ENCODE assay signal across 8 cellular contexts in genomic region chr1:2228684-2229031, GRCh38. TPM values are rescaled to one million over a fixed set of nuclear protein-coding genes. Genes with fewer than 3 reads are reported as not detected.
A peak's percentile ranks its signal among the peaks of the same experiment; 100 is the strongest.
DNase-seq lines count a peak whose midpoint lies in the region; ATAC-seq and TF ChIP-seq lines count a peak whose summit lies in the region.

No MANE protein-coding gene starts in this region.

- H3K9me3 ChIP-seq in OCI-LY3 (ENCODE audit: insufficient read depth, low read length) (no peaks in the 10 kb centered on the region), duodenal mucosa (ENCODE audit: control insufficient read depth in 1 of 2, low read length in 2 of 2) (no peaks in the 10 kb centered on the region)
- H3K9me3 ChIP-seq in naive thymus-derived CD4-positive, alpha-beta T cell (ENCODE audit: control insufficient read depth in 2 of 3, low read length in 3 of 3) = no peaks in the 10 kb centered on the region

- no peak overlapping the region for H2AFZ ChIP-seq in OCI-LY3 (ENCODE audit: low read depth, low read length)

- CTCF ChIA-PET in naive thymus-derived CD4-positive, alpha-beta T cell (lab: Charles Lee) = interaction anchor here (1.5 to 3.7 kb wide), 3 partner anchors 11 to 73 kb away, joined by 3 to 16 read pairs (median 3); no protein-coding TSS in a partner anchor

- peak; percentile 20 for DNase-seq in GM03348 (ENCODE audit: low spot score)
- peak in 1 of 9 donors; percentile 51 for DNase-seq in naive thymus-derived CD4-positive, alpha-beta T cell
- no peak for DNase-seq in KG1 (lab: John Stamatoyannopoulos, UW)
- DNase-seq in stimulated activated CD4-positive, alpha-beta T cell treated with anti-CD3 and anti-CD28 coated beads, Interleukin-4, amount 100 ng/mL, for 4 hours = no peak

- peaks cover 48% of the 10 kb centered on the region for H4K20me1 ChIP-seq in OCI-LY3 (ENCODE audit: insufficient read depth, low read length)

- H3K27ac ChIP-seq in OCI-LY3 (ENCODE audit: low read length) = no peak overlapping the region
- H3K27ac ChIP-seq in duodenal mucosa (ENCODE audit: low read depth, low read length) = peak overlapping the region; percentile 70
- H3K27ac ChIP-seq in naive thymus-derived CD4-positive, alpha-beta T cell (ENCODE audit: low read depth, low read length) = peak overlapping the region; percentile 78

- H3K4me2 ChIP-seq in OCI-LY3 (ENCODE audit: low read length) = peak overlapping the region; percentile 98

- peaks cover 0 to 3% (median 0%) of the 10 kb centered on the region in 5 donors for H3K27me3 Mint-ChIP-seq in naive thymus-derived CD4-positive, alpha-beta T cell

- peaks cover 50% of the 10 kb centered on the region for H3K79me2 ChIP-seq in OCI-LY3 (ENCODE audit: low read length)

- ATAC-seq in naive thymus-derived CD4-positive, alpha-beta T cell = no peak
- ATAC-seq in esophagus mucosa = no peak
- ATAC-seq in GM18861 (IDR thresholded peaks at IDR 0.05; ENCODE audit: unreplicated experiment) = no peak

- H3K4me1 ChIP-seq in OCI-LY3 (ENCODE audit: low read length) (peaks cover 32% of the 10 kb centered on the region), duodenal mucosa (ENCODE audit: control insufficient read depth in 1 of 2, insufficient read depth in 2 of 2, low read length in 2 of 2) (peaks cover 36 to 56% of the 10 kb centered on the region in 2 donors)
- H3K4me1 ChIP-seq in naive thymus-derived CD4-positive, alpha-beta T cell (ENCODE audit: control insufficient read depth in 2 of 2, insufficient read depth in 2 of 2, low read length in 2 of 2) = peaks cover 14 to 25% of the 10 kb centered on the region in 2 donors

- H3K27me3 ChIP-seq in OCI-LY3 (ENCODE audit: low read depth, low read length) (0 out of 2 replicates have a peak, but pooled peaks cover 3% of the 10 kb centered on the region), duodenal mucosa (ENCODE audit: control insufficient read depth in 1 of 2, insufficient read depth in 2 of 2, low read length in 2 of 2) (no peaks in the 10 kb centered on the region)
- no peaks in the 10 kb centered on the region for H3K27me3 ChIP-seq in naive thymus-derived CD4-positive, alpha-beta T cell (ENCODE audit: control insufficient read depth in 2 of 2, insufficient read depth in 2 of 2, low read length in 2 of 2)

- no peak for TF ChIP-seq CTCF in OCI-LY3 (IDR thresholded peaks at IDR 0.05; ENCODE audit: low read depth, low read length)

- H3K27ac Mint-ChIP-seq in naive thymus-derived CD4-positive, alpha-beta T cell = peak overlapping the region; percentile 91 to 99 (median 96)

- H3K9me3 Mint-ChIP-seq in naive thymus-derived CD4-positive, alpha-beta T cell = peaks cover 0 to 6% (median 0%) of the 10 kb centered on the region in 11 donors

- peak overlapping the region; percentile 90 for H3K4me3 ChIP-seq in OCI-LY3 (ENCODE audit: low read length)
- H3K4me3 ChIP-seq in duodenal mucosa (ENCODE audit: low read depth in 1 of 2, low read length in 2 of 2) = peak overlapping the region; percentile 83 to 86
- peak overlapping the region; percentile 83 for H3K4me3 ChIP-seq in naive thymus-derived CD4-positive, alpha-beta T cell (ENCODE audit: low read length)

- peak overlapping the region; percentile 50 for H3K9ac ChIP-seq in OCI-LY3 (ENCODE audit: low read length)
- H3K9ac ChIP-seq in duodenal mucosa (ENCODE audit: low read depth in 1 of 2, low read length in 2 of 2) = peak overlapping the region; percentile 74 to 95

- H3K4me1 Mint-ChIP-seq in naive thymus-derived CD4-positive, alpha-beta T cell = peaks cover 18 to 34% (median 28%) of the 10 kb centered on the region in 7 donors

- intact Hi-C loops in naive thymus-derived CD4-positive, alpha-beta T cell (cut with micrococcal nuclease) = no loop called here

- POLR2A ChIA-PET in naive thymus-derived CD4-positive, alpha-beta T cell (lab: Charles Lee) = interaction anchor here (0.8 to 10.1 kb wide), 15 partner anchors 10 to 319 kb away, joined by 3 to 244 read pairs (median 6); partner anchors contain the start of genes MORN1 and RER1

- H3K36me3 ChIP-seq in OCI-LY3 (replicated peaks; ENCODE audit: low read depth, low read length) (peaks cover 9% of the 10 kb centered on the region), duodenal mucosa (ENCODE audit: control insufficient read depth in 1 of 2, insufficient read depth in 2 of 2, low read length in 2 of 2) (no peaks in the 10 kb centered on the region)
- H3K36me3 ChIP-seq in naive thymus-derived CD4-positive, alpha-beta T cell (ENCODE audit: control insufficient read depth in 2 of 3, insufficient read depth in 3 of 3, low read length in 3 of 3) = peaks cover 0 to 28% (median 0%) of the 10 kb centered on the region in 3 experiments

- H3K4me3 Mint-ChIP-seq in naive thymus-derived CD4-positive, alpha-beta T cell = peak overlapping the region; percentile 89 to 100 (median 95)

- peaks cover 0 to 17% (median 4%) of the 10 kb centered on the region in 5 donors for H3K36me3 Mint-ChIP-seq in naive thymus-derived CD4-positive, alpha-beta T cell

RNA-seq across cellular contexts. Expression of gene SKI, which starts 0.5 kb away (rescaled TPM):
- total RNA-seq in naive thymus-derived CD4-positive, alpha-beta T cell = 100 to 1,000 TPM in 2 of 5 experiments, 10 to 100 TPM in 3; 63.4 to 278 (median 97.9) TPM
- under 1 TPM; 0.61 to 0.92 TPM for polyA plus RNA-seq in naive thymus-derived CD4-positive, alpha-beta T cell
- total RNA-seq in esophagus mucosa = 21.6 TPM

RNA-seq across cellular contexts. Expression of gene FAAP20, which starts 34.1 kb away (rescaled TPM):
- total RNA-seq in naive thymus-derived CD4-positive, alpha-beta T cell = 10 to 100 TPM; 43.2 to 56.2 (median 48.8) TPM
- polyA plus RNA-seq in naive thymus-derived CD4-positive, alpha-beta T cell = 10 to 100 TPM; 55.9 to 77.0 TPM
- 36.5 TPM for total RNA-seq in esophagus mucosa
